ENCODE assay signal across 9 cellular contexts in genomic region chr12:42236017-42236416, GRCh38. TPM values are rescaled to one million over a fixed set of nuclear protein-coding genes. Genes with fewer than 3 reads are reported as not detected.
A peak's percentile ranks its signal among the peaks of the same experiment; 100 is the strongest.
DNase-seq lines count a peak whose midpoint lies in the region; TF ChIP-seq lines count a peak whose summit lies in the region.
"Had no signal": no experiment of that assay in that cellular context is flagged by ENCODE, and none has a peak within 500 bp of the region (broad histone marks: within the 10 kb centered on the region; RNA-seq: fewer than 3 reads in every experiment).

No MANE protein-coding gene starts in this region.

- no peak overlapping the region for H3K27ac Mint-ChIP-seq in activated naive CD4-positive, alpha-beta T cell treated with anti-CD3 and anti-CD28 coated beads for 36 hours
- H3K27ac Mint-ChIP-seq in brain, result peak overlapping the region in 4 of 5 experiments; percentile 20 to 86 (median 59)

- H3K4me3 ChIP-seq in muscle layer of duodenum (ENCODE audit: low read depth in 1 of 2, low read length in 2 of 2) (peak overlapping the region in 1 of 2 donors; percentile 26), transverse colon (peak overlapping the region in 1 of 4 donors; percentile 4)

- H3K36me3 ChIP-seq in muscle layer of duodenum (ENCODE audit: control insufficient read depth in 1 of 2, insufficient read depth in 2 of 2, low read length in 2 of 2) (no peaks in the 10 kb centered on the region), transverse colon (peaks cover 0 to 8% (median 0%) of the 10 kb centered on the region in 4 donors)

- DNase-seq in activated naive CD4-positive, alpha-beta T cell treated with anti-CD3 and anti-CD28 coated beads for 36 hours, result no peak
- no peak for DNase-seq in activated naive CD4-positive, alpha-beta T cell treated with anti-CD3 and anti-CD28 coated beads, Interleukin-2, amount 50 U/mL, for 16 hours
- DNase-seq in transverse colon (no peak), iPS-NIHi11 (ENCODE audit: low spot score) (no peak), hippocampal formation (lab: John Stamatoyannopoulos, UW) (no peak)
- DNase-seq in stimulated activated CD4-positive, alpha-beta T cell treated with anti-CD3 and anti-CD28 coated beads, Interleukin-4, amount 100 ng/mL, for 1 hour, result no peak
- DNase-seq: KG1 had no signal

- no peak for TF ChIP-seq CTCF in brain (conservative IDR thresholded peaks at IDR 0.05)
- no peak for TF ChIP-seq CTCF in transverse colon (IDR thresholded peaks at IDR 0.05)

- H3K4me1 ChIP-seq in muscle layer of duodenum (ENCODE audit: control insufficient read depth in 1 of 2, insufficient read depth in 2 of 2, low read length in 2 of 2) (peaks cover 0 to 30% of the 10 kb centered on the region in 2 donors), transverse colon (peaks cover 0 to 44% (median 23%) of the 10 kb centered on the region in 4 donors)

- no peak for TF ChIP-seq EP300 in transverse colon (IDR thresholded peaks at IDR 0.05; ENCODE audit: low read depth)

- in situ Hi-C loops in transverse colon (cut with MboI; ENCODE audit: low pct_ligation_motif_present in 1 of 4, low pct_unique_long_range_greater_than_20kb in 1 of 4, low sequenced_read_pairs in 3 of 4), result loop anchor here in 2 of 4 donors (10.0 to 25.0 kb wide), 3 partner anchors 89 to 99 kb away; partner anchors contain the start of genes GXYLT1 (in 2 of the 2), PPHLN1 (in 2 of the 2) and ZCRB1 (in 2 of the 2)

- peak overlapping the region; percentile 46 for H3K27ac ChIP-seq in muscle layer of duodenum (ENCODE audit: low read length)
- peak overlapping the region; percentile 53 to 97 (median 72) for H3K27ac ChIP-seq in transverse colon

- TF ChIP-seq POLR2A in transverse colon (IDR thresholded peaks at IDR 0.05), result no peak

- 69 to 73% methylated on average over 4 of the region's 4 CpGs for WGBS in transverse colon (ENCODE audit: low coverage in 1 of 2), 2 donors

- peak overlapping the region; percentile 37 for H3K4me3 Mint-ChIP-seq in activated naive CD4-positive, alpha-beta T cell treated with anti-CD3 and anti-CD28 coated beads for 36 hours
- H3K4me3 Mint-ChIP-seq in brain, result peak overlapping the region; percentile 62 to 94 (median 91)

- CTCF ChIA-PET in activated naive CD4-positive, alpha-beta T cell treated with anti-CD3 and anti-CD28 coated beads for 36 hours (lab: Charles Lee), result no interaction called here

- H3K36me3 Mint-ChIP-seq in activated naive CD4-positive, alpha-beta T cell treated with anti-CD3 and anti-CD28 coated beads for 36 hours (ENCODE audit: low read depth), result peaks cover 6% of the 10 kb centered on the region
- peaks cover 44% of the 10 kb centered on the region for H3K36me3 Mint-ChIP-seq in brain

- no peaks in the 10 kb centered on the region for H3K27me3 ChIP-seq in muscle layer of duodenum (ENCODE audit: low read depth, low read length)
- H3K27me3 ChIP-seq in transverse colon, result no peaks in the 10 kb centered on the region

- H3K9me3 ChIP-seq in muscle layer of duodenum (ENCODE audit: control insufficient read depth in 1 of 2, low read length in 2 of 2), result no peaks in the 10 kb centered on the region
- H3K9me3 ChIP-seq in transverse colon, result no peaks in the 10 kb centered on the region

- no peaks in the 10 kb centered on the region for H3K9me3 Mint-ChIP-seq in activated naive CD4-positive, alpha-beta T cell treated with anti-CD3 and anti-CD28 coated beads for 36 hours
- H3K9me3 Mint-ChIP-seq in brain, result no peaks in the 10 kb centered on the region

- peaks cover 50% of the 10 kb centered on the region for H3K4me1 Mint-ChIP-seq in activated naive CD4-positive, alpha-beta T cell treated with anti-CD3 and anti-CD28 coated beads for 36 hours (ENCODE audit: low read depth)
- peaks cover 62% of the 10 kb centered on the region for H3K4me1 Mint-ChIP-seq in brain

- intact Hi-C loops in activated naive CD4-positive, alpha-beta T cell treated with anti-CD3 and anti-CD28 coated beads for 36 hours (cut with micrococcal nuclease), result no loop called here
- intact Hi-C loops in transverse colon (cut with DNase I; ENCODE audit: low total_unique reads), result loop anchor here (5.0 to 10.0 kb wide), 2 partner anchors 94 to 1121 kb away; partner anchors contain the start of gene GXYLT1

- H3K27me3 Mint-ChIP-seq in activated naive CD4-positive, alpha-beta T cell treated with anti-CD3 and anti-CD28 coated beads for 36 hours (ENCODE audit: low read depth), result no peaks in the 10 kb centered on the region
- H3K27me3 Mint-ChIP-seq in brain, result peaks cover 4% of the 10 kb centered on the region

RNA-seq across cellular contexts. Expression of gene YAF2, which starts 2.0 kb away (rescaled TPM):
- 10 to 100 TPM; 28.6 to 34.8 TPM for total RNA-seq in activated naive CD4-positive, alpha-beta T cell treated with anti-CD3 and anti-CD28 coated beads for 36 hours
- 10.2 TPM for polyA plus RNA-seq in brain (ENCODE audit: insufficient read depth, low read depth, low replicate concordance)
- total RNA-seq in transverse colon, result 10 to 100 TPM; 22.7 to 55.4 (median 24.5) TPM
